Comparison of ENCODE assay signal across 22 cellular contexts in the genomic region with DNA sequence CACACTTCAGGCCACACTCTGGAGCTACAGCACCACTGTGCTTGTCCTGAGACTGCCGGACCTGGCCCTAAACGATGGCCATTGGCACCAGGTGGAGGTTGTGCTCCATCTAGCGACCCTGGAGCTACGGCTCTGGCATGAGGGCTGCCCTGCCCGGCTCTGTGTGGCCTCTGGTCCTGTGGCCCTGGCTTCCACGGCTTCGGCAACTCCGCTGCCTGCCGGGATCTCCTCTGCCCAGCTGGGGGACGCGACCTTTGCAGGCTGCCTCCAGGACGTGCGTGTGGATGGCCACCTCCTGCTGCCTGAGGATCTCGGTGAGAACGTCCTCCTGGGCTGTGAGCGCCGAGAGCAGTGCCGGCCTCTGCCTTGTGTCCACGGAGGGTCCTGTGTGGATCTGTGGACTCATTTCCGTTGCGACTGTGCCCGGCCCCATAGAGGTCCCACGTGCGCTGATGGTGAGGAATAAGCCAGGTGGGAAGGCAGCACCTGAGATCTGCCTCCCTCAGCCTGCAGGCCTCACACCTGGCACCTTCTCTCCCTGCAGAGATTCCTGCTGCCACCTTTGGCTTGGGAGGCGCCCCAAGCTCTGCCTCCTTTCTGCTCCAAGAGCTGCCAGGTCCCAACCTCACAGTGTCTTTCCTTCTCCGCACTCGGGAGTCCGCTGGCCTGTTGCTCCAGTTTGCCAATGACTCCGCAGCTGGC. TPM values are rescaled to one million over a fixed set of nuclear protein-coding genes. Genes with fewer than 3 reads are reported as not detected.
"Had no signal": no experiment of that assay in that cellular context is flagged by ENCODE, and none has a peak within 500 bp of the region (broad histone marks: within the 10 kb centered on the region; RNA-seq: fewer than 3 reads in every experiment).

No MANE protein-coding gene starts in this region.

- H3K36me3 ChIP-seq: heart left ventricle, spleen, upper lobe of left lung had no signal

- H3K27ac ChIP-seq: heart left ventricle, parathyroid adenoma, spleen, upper lobe of left lung, VCaP had no signal

- H3K4me3 ChIP-seq: heart left ventricle, spleen, upper lobe of left lung had no signal

- H3K4me1 ChIP-seq: parathyroid adenoma had no signal

- ATAC-seq: activated CD4-positive, CD25-positive, alpha-beta regulatory T cell treated with anti-CD3 and anti-CD28 coated beads, Interleukin-2, amount 50 U/mL, for 24 hours; heart left ventricle; left colon had no signal

- H3K79me2 ChIP-seq: parathyroid adenoma had no signal

- H3K9ac ChIP-seq: parathyroid adenoma had no signal

- H2AFZ ChIP-seq: parathyroid adenoma had no signal

- H3K9me3 ChIP-seq: heart left ventricle, spleen, upper lobe of left lung had no signal

- FAIRE-seq: endometrium, islet of Langerhans had no signal

- DNase-seq: activated CD4-positive, alpha-beta memory T cell treated with anti-CD3 and anti-CD28 coated beads, Interleukin-2, amount 10 ng/mL, durations not matched to agents 7 days and 5 days; activated CD4-positive, alpha-beta T cell treated with anti-CD3 and anti-CD28 coated beads, Interleukin-2, amount 10 ng/mL, durations not matched to agents 24 days and 14 days; activated effector memory CD4-positive, alpha-beta T cell treated with anti-CD3 and anti-CD28 coated beads, Interleukin-2, amount 50 U/mL, for 16 hours; activated naive CD4-positive, alpha-beta T cell treated with anti-CD3 and anti-CD28 coated beads, Interleukin-2, amount 10 ng/mL, durations not matched to agents 7 days and 5 days; amygdala; effector CD4-positive, alpha-beta T cell; heart left ventricle; left colon; spleen; stimulated activated CD4-positive, alpha-beta T cell treated with anti-CD3 and anti-CD28 coated beads, Interleukin-4, amount 100 ng/mL, for 1 hour; stimulated activated naive CD4-positive, alpha-beta T cell had no signal

RNA-seq across cellular contexts. Expression of gene CRB2, which starts 14.7 kb away (rescaled TPM):
- total RNA-seq: activated CD4-positive, alpha-beta T cell treated with anti-CD3 and anti-CD28 coated beads, Interleukin-2, amount 10 ng/mL, durations not matched to agents 24 days and 14 days; fibroblast of villous mesenchyme; lower leg skin; mononuclear cell; myocyte; T-helper 2 cell treated with Interferon-gamma antibody and Interleukin-4, amounts not matched to agents 100 ng/mL and 5 ng/mL, for 36 hours had no signal
- polyA plus RNA-seq: heart left ventricle had no signal
